ENCODE assay signal across 13 cellular contexts in genomic region chr17:9370464-9370863, GRCh38.
DNase-seq lines count a peak whose midpoint lies in the region; ATAC-seq and TF ChIP-seq lines count a peak whose summit lies in the region.
"Had no signal": no experiment of that assay in that cellular context is flagged by ENCODE, and none has a peak within 500 bp of the region (broad histone marks: within the 10 kb centered on the region; RNA-seq: fewer than 3 reads in every experiment).

No MANE protein-coding gene starts in this region.

- no peaks in the 10 kb centered on the region for H4K20me1 ChIP-seq in IMR-90 (ENCODE audit: insufficient read depth, low read length)

- 0 out of 2 replicates have a peak overlapping the region, but pooled peaks have one; percentile 12 for H4K91ac ChIP-seq in IMR-90 (ENCODE audit: insufficient read depth, low read depth, low read length)

- peak overlapping the region; percentile 8; the same call in 1 of the 2 replicates for H3K4ac ChIP-seq in IMR-90 (ENCODE audit: low read depth, low read length)

- TF ChIP-seq CTCF in IMR-90 (conservative IDR thresholded peaks at IDR 0.05; ENCODE audit: low read depth, low read length) (no peak), body of pancreas (IDR thresholded peaks at IDR 0.05) (no peak)

- TF ChIP-seq POLR2A in IMR-90 (IDR thresholded peaks at IDR 0.05; ENCODE audit: low read depth, low read length): no peak
- TF ChIP-seq POLR2A in body of pancreas (IDR thresholded peaks at IDR 0.05): no peak

- H2BK5ac ChIP-seq in IMR-90 (ENCODE audit: low read depth, low read length, poor library complexity, severe bottlenecking): no peak overlapping the region

- ATAC-seq in IMR-90 (ENCODE audit: low read depth) (peak; percentile 33), body of pancreas (no peak)
- ATAC-seq: gastroesophageal sphincter had no signal

- no peak overlapping the region for H3K23ac ChIP-seq in IMR-90 (ENCODE audit: low read depth, low read length)

- no peaks in the 10 kb centered on the region; a peak in 2 of 4 replicates for H3K79me1 ChIP-seq in IMR-90 (ENCODE audit: low read depth in 1 of 2, low read length in 2 of 2)

- no peak overlapping the region for H3K18ac ChIP-seq in IMR-90 (ENCODE audit: low read depth, low read length)

- H3K4me2 ChIP-seq in IMR-90 (ENCODE audit: low read depth, low read length): no peak overlapping the region

- H2AFZ ChIP-seq in ACC112 (ENCODE audit: low read length, unreplicated experiment) (no peak overlapping the region), IMR-90 (replicated peaks; ENCODE audit: low read length, poor library complexity) (peak overlapping the region; percentile 54)

- 0 out of 2 replicates have a peak overlapping the region, but pooled peaks have one; percentile 10 for H3K14ac ChIP-seq in IMR-90 (replicated peaks; ENCODE audit: low read depth, low read length)

- intact Hi-C loops in IMR-90 (cut with micrococcal nuclease) (no loop called here), body of pancreas (cut with DNase I) (no loop called here)

- DNase-seq in IMR-90 (peak; percentile 62), SJSA1 (ENCODE audit: low read depth in 1 of 2, low spot score in 2 of 2) (no peak), islet precursor cell (peak; percentile 40), RKO (ENCODE audit: low spot score) (no peak), body of pancreas (no peak), NAMALWA (ENCODE audit: low spot score) (no peak)
- no peak for DNase-seq in activated CD4-positive, CD25-positive, alpha-beta regulatory T cell (lab: John Stamatoyannopoulos, UW)
- DNase-seq: CD4-positive, CD25-positive, alpha-beta regulatory T cell; central memory CD4-positive, alpha-beta T cell; NCI-H524 treated with DMSO at 0.1 percent for 48 hours; right lobe of liver had no signal

- H3K56ac ChIP-seq in IMR-90 (ENCODE audit: extremely low read depth, insufficient read depth, low read length): no peak overlapping the region

- no CpG with 5 or more reads among the region's 6 CpGs for WGBS in IMR-90 (ENCODE audit: extremely low coverage in 2 of 2, insufficient read length in 1 of 2), 2 experiments
- 70 to 90% methylated on average over 6 of the region's 6 CpGs for WGBS in body of pancreas, 2 donors

- H2AK9ac ChIP-seq in IMR-90 (replicated peaks; ENCODE audit: low read depth, low read length, poor library complexity): peak overlapping the region; percentile 70

- H3K27ac ChIP-seq in ACC112 (ENCODE audit: low read depth, low read length) (peak overlapping the region; percentile 65), IMR-90 (ENCODE audit: insufficient read depth, low read length) (no peak overlapping the region), SJSA1 (peak overlapping the region; percentile 77), body of pancreas (no peak overlapping the region)
- H3K27ac ChIP-seq: gastroesophageal sphincter, right lobe of liver had no signal

- POLR2A ChIA-PET in IMR-90 (lab: Charles Lee; ENCODE audit: unreplicated experiment): no interaction called here

- H3K4me3 ChIP-seq in ACC112 (ENCODE audit: low read depth, low read length) (no peak overlapping the region), IMR-90 (ENCODE audit: insufficient read depth, low read depth, low read length) (no peak overlapping the region), SJSA1 (no peak overlapping the region), body of pancreas (no peak overlapping the region)
- H3K4me3 ChIP-seq: gastroesophageal sphincter, right lobe of liver had no signal

- no peak overlapping the region for H4K5ac ChIP-seq in IMR-90 (ENCODE audit: low read depth, low read length)

- no peak overlapping the region for H2BK20ac ChIP-seq in IMR-90 (ENCODE audit: low read depth, low read length)

- BruUV-seq in IMR-90 (replicated peaks; lab: Mats Ljungman, UMichigan): no TSS peak

- H3K79me2 ChIP-seq in ACC112 (ENCODE audit: control insufficient read depth, insufficient read depth, low read length, unreplicated experiment): no peaks in the 10 kb centered on the region

- H3K27me3 ChIP-seq in ACC112 (ENCODE audit: insufficient read depth, low read length) (no peaks in the 10 kb centered on the region), IMR-90 (ENCODE audit: control insufficient read depth, insufficient read depth, low read length) (no peaks in the 10 kb centered on the region), SJSA1 (replicated peaks) (no peaks in the 10 kb centered on the region), body of pancreas (no peaks in the 10 kb centered on the region)
- H3K27me3 ChIP-seq: gastroesophageal sphincter, right lobe of liver had no signal

- dilution Hi-C loops in IMR-90 (cut with HindIII; ENCODE audit: low sequenced_read_pairs, unreplicated experiment): no loop called here

- H4K8ac ChIP-seq in IMR-90 (ENCODE audit: low read depth in 2 of 2, low read length in 2 of 2): no peak overlapping the region

- H2AK5ac ChIP-seq in IMR-90 (ENCODE audit: low read depth, low read length): peak overlapping the region; percentile 62

- TF ChIP-seq RAD21 in IMR-90 (IDR thresholded peaks at IDR 0.05; ENCODE audit: low read length): no peak

- H2BK15ac ChIP-seq in IMR-90 (ENCODE audit: low read depth, low read length): peak overlapping the region; percentile 43; the same call in 1 of the 3 replicates

- H2BK120ac ChIP-seq in IMR-90 (ENCODE audit: low read depth, low read length): peak overlapping the region; percentile 4; the same call in 1 of the 2 replicates

- H3K9ac ChIP-seq in IMR-90 (ENCODE audit: low read depth, low read length): no peak overlapping the region

- H3K4me1 ChIP-seq in ACC112 (ENCODE audit: control insufficient read depth, insufficient read depth, low read length, unreplicated experiment) (peaks cover 15% of the 10 kb centered on the region), IMR-90 (ENCODE audit: control insufficient read depth, insufficient read depth, low read length) (peaks cover 4% of the 10 kb centered on the region), SJSA1 (replicated peaks) (peaks cover 45% of the 10 kb centered on the region), body of pancreas (no peaks in the 10 kb centered on the region)
- H3K4me1 ChIP-seq: right lobe of liver had no signal

- no peaks in the 10 kb centered on the region for H3K36me3 ChIP-seq in ACC112 (ENCODE audit: insufficient read depth, low read length)
- no peaks in the 10 kb centered on the region for H3K36me3 ChIP-seq in IMR-90 (ENCODE audit: control insufficient read depth, insufficient read depth, low read length)
- H3K36me3 ChIP-seq in SJSA1: no peaks in the 10 kb centered on the region
- no peaks in the 10 kb centered on the region for H3K36me3 ChIP-seq in body of pancreas (replicated peaks in 1 of 2; ENCODE audit: insufficient read depth in 1 of 2, low read depth in 2 of 2)
- H3K36me3 ChIP-seq: gastroesophageal sphincter, right lobe of liver had no signal

- in situ Hi-C loops in IMR-90 (cut with MboI; ENCODE audit: low sequenced_read_pairs): no loop called here

- CTCF ChIA-PET in IMR-90 (lab: Yijun Ruan, JAX): no interaction called here

- peaks cover 4% of the 10 kb centered on the region for H3K9me1 ChIP-seq in IMR-90 (ENCODE audit: insufficient read depth, low read length)

- H3K9me3 ChIP-seq in IMR-90 (ENCODE audit: control insufficient read depth, insufficient read depth, low read length) (no peaks in the 10 kb centered on the region), SJSA1 (replicated peaks) (no peaks in the 10 kb centered on the region), body of pancreas (no peaks in the 10 kb centered on the region)
- H3K9me3 ChIP-seq: gastroesophageal sphincter, right lobe of liver had no signal

TF ChIP-seq in IMR-90, 13 proteins besides CTCF, POLR2A, EP300 and RAD21:
- TF ChIP-seq MAFK (IDR thresholded peaks at IDR 0.05; ENCODE audit: low read depth, low read length) (peak; percentile 35; the same call in 1 of the 2 replicates), SMC3 (IDR thresholded peaks at IDR 0.05; ENCODE audit: low read depth, low read length) (no peak), MXI1 (IDR thresholded peaks at IDR 0.05; ENCODE audit: borderline replicate concordance, low read depth, low read length) (no peak), FOS (IDR thresholded peaks at IDR 0.05; ENCODE audit: low read depth, low read length) (no peak), CEBPB (IDR thresholded peaks at IDR 0.05; ENCODE audit: low read depth, low read length) (peak; percentile 96), RCOR1 (IDR thresholded peaks at IDR 0.05; ENCODE audit: insufficient replicate concordance, low read length) (no peak), NFE2L2 (IDR thresholded peaks at IDR 0.05; ENCODE audit: low read depth, low read length) (peak; percentile 60; the same call in 1 of the 2 replicates), BHLHE40 (IDR thresholded peaks at IDR 0.05; ENCODE audit: low read depth, low read length) (0 out of 2 replicates have a peak, but pooled peaks have one; percentile 21), MAZ (IDR thresholded peaks at IDR 0.05; ENCODE audit: borderline replicate concordance, low read depth, low read length) (no peak), USF2 (IDR thresholded peaks at IDR 0.05; ENCODE audit: low read depth, low read length) (no peak), RFX5 (IDR thresholded peaks at IDR 0.05; ENCODE audit: low read depth, low read length) (no peak), CHD1 (IDR thresholded peaks at IDR 0.05; ENCODE audit: low read depth, low read length) (no peak)
- TF ChIP-seq, protein P1, sequence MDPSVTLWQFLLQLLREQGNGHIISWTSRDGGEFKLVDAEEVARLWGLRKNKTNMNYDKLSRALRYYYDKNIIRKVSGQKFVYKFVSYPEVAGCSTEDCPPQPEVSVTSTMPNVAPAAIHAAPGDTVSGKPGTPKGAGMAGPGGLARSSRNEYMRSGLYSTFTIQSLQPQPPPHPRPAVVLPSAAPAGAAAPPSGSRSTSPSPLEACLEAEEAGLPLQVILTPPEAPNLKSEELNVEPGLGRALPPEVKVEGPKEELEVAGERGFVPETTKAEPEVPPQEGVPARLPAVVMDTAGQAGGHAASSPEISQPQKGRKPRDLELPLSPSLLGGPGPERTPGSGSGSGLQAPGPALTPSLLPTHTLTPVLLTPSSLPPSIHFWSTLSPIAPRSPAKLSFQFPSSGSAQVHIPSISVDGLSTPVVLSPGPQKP (IDR thresholded peaks at IDR 0.05; ENCODE audit: borderline replicate concordance, low read depth, low read length): no peak

Comparison
In these comparisons a context has a peak if more than half of its experiments do, and no peak if none do; other contexts are left out.
1. H3K27ac ChIP-seq: peak in ACC112 (single experiment) and SJSA1 (single experiment); none in IMR-90 (single experiment) and body of pancreas (0 of 4).
2. DNase-seq: peak in IMR-90 (single experiment) and islet precursor cell (single experiment); none in SJSA1 (0 of 2), RKO (single experiment), body of pancreas (0 of 4), activated CD4-positive, CD25-positive, alpha-beta regulatory T cell (0 of 4) and NAMALWA (single experiment).